In the genomic region with DNA sequence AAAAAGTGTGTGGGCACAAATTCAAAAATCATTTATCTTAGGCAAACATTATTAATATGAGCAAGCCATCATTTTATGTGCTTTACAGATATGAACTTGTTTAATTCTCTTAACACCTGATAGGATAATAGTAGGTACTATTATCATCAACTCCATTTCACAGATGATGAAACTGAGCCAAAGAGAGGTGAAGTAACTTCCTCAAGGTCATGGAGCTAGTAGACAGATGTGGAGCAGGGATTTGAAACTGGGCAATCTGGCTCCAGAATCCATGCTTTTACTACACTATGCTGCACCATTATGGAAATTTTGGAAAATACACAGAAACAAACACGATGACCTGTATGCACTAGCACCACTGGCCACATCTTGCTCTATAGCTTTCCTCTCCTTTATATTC, we compare ENCODE assay signal across 8 cellular contexts. TPM values are rescaled to one million over a fixed set of nuclear protein-coding genes. Genes with fewer than 3 reads are reported as not detected.
A peak's percentile ranks its signal among the peaks of the same experiment; 100 is the strongest.
DNase-seq lines count a peak whose midpoint lies in the region; ATAC-seq and TF ChIP-seq lines count a peak whose summit lies in the region.

No MANE protein-coding gene starts in this region.

- DNase-seq in DMS 273 (lab: John Stamatoyannopoulos, UW; ENCODE audit: unreplicated experiment) (peak; percentile 34), DMS 273 treated with DMSO at 0.1 percent for 48 hours (lab: John Stamatoyannopoulos, UW) (no peak), NCI-H69 (lab: John Stamatoyannopoulos, UW) (peak; percentile 11), esophagus squamous epithelium (lab: John Stamatoyannopoulos, UW) (no peak), stomach (no peak), occipital lobe (lab: John Stamatoyannopoulos, UW) (no peak), type B pancreatic cell (ENCODE audit: extremely low spot score, unreplicated experiment) (no peak)
- DNase-seq in stimulated activated naive CD8-positive, alpha-beta T cell treated with anti-CD3 and anti-CD28 coated beads, Interleukin-15, Interleukin-2, amounts not matched to agents 100 U/mL and 50 U/mL, for 24 hours = no peak

- 38 to 41% methylated on average over 1 of the region's 1 CpG for WGBS in esophagus squamous epithelium, 2 donors
- WGBS in stomach, 5 donors = 18 to 72% (median 32%) methylated on average over 1 of the region's 1 CpG

- ATAC-seq in stimulated activated naive CD8-positive, alpha-beta T cell treated with anti-CD3 and anti-CD28 coated beads, Interleukin-15, Interleukin-2, amounts not matched to agents 100 U/mL and 50 U/mL, for 24 hours = no peak

- intact Hi-C loops in esophagus squamous epithelium (cut with DNase I) (no loop called here), stomach (cut with DNase I; ENCODE audit: low total_unique reads) (no loop called here)

- H3K36me3 ChIP-seq in esophagus squamous epithelium (no peaks in the 10 kb centered on the region), stomach (no peaks in the 10 kb centered on the region)

- H3K27ac Mint-ChIP-seq in type B pancreatic cell = no peak overlapping the region

- H3K9me3 Mint-ChIP-seq in type B pancreatic cell = no peaks in the 10 kb centered on the region

- TF ChIP-seq EP300 in stomach (IDR thresholded peaks at IDR 0.05) = no peak

- TF ChIP-seq POLR2A in esophagus squamous epithelium (IDR thresholded peaks at IDR 0.05) = no peak
- no peak for TF ChIP-seq POLR2A in stomach (IDR thresholded peaks at IDR 0.05)

- H3K4me3 ChIP-seq in esophagus squamous epithelium (peak overlapping the region in 2 of 4 donors; percentile 70 to 76), stomach (peak overlapping the region in 2 of 4 donors; percentile 64 to 79)

- H3K9me3 ChIP-seq in esophagus squamous epithelium = no peaks in the 10 kb centered on the region
- H3K9me3 ChIP-seq in stomach = no peaks in the 10 kb centered on the region

- peak overlapping the region; percentile 71 to 87 (median 84) for H3K27ac ChIP-seq in esophagus squamous epithelium
- peak overlapping the region in 4 of 5 donors; percentile 78 to 85 (median 84) for H3K27ac ChIP-seq in stomach

- no peaks in the 10 kb centered on the region for H3K4me1 Mint-ChIP-seq in type B pancreatic cell (ENCODE audit: unreplicated experiment)

- H3K27me3 ChIP-seq in esophagus squamous epithelium (no peaks in the 10 kb centered on the region), stomach (peaks cover 0 to 7% (median 0%) of the 10 kb centered on the region in 3 donors)

- H3K27me3 Mint-ChIP-seq in type B pancreatic cell = no peaks in the 10 kb centered on the region

- peaks cover 0 to 17% (median 8%) of the 10 kb centered on the region in 3 donors for H3K4me1 ChIP-seq in esophagus squamous epithelium
- peaks cover 0 to 23% (median 14%) of the 10 kb centered on the region in 4 donors for H3K4me1 ChIP-seq in stomach

- TF ChIP-seq CTCF in esophagus squamous epithelium (IDR thresholded peaks at IDR 0.05) (no peak), stomach (IDR thresholded peaks at IDR 0.05) (no peak), type B pancreatic cell (conservative IDR thresholded peaks at IDR 0.05) (no peak)

- peaks cover 4% of the 10 kb centered on the region for H3K36me3 Mint-ChIP-seq in type B pancreatic cell

- no peak overlapping the region for H3K4me3 Mint-ChIP-seq in type B pancreatic cell

RNA-seq across cellular contexts. Expression of gene PIN4, which starts 1.0 kb away (rescaled TPM):
- 10 to 100 TPM in 2 of 4 donors, 1 to 10 TPM in 2; 4.7 to 15.1 (median 9.2) TPM for total RNA-seq in esophagus squamous epithelium
- total RNA-seq in stomach = 10 to 100 TPM in 1 of 5 donors, 1 to 10 TPM in 1, under 1 TPM in 1, not detected in 2; 0.45 to 15.4 (median 7.2) TPM
- polyA plus RNA-seq in stomach = 10 to 100 TPM; 17.4 to 37.8 (median 27.5) TPM
- total RNA-seq in occipital lobe = 13.7 TPM
- 12.3 and 17.4 TPM in 2 replicates for total RNA-seq in type B pancreatic cell (ENCODE audit: low replicate concordance)

RNA-seq across cellular contexts. Expression of gene RTL5, which starts 48.8 kb away (rescaled TPM):
- 1 to 10 TPM in 1 of 4 donors, under 1 TPM in 3; 0.08 to 3.6 (median 0.49) TPM for total RNA-seq in esophagus squamous epithelium
- total RNA-seq in stomach = 1 to 10 TPM in 3 of 5 donors, under 1 TPM in 2; 0.58 to 5.4 (median 2.9) TPM
- 1 to 10 TPM; 1.2 to 3.7 (median 2.3) TPM for polyA plus RNA-seq in stomach
- total RNA-seq in occipital lobe = 3.4 TPM
- 16.1 and 21.9 TPM in 2 replicates for total RNA-seq in type B pancreatic cell (ENCODE audit: low replicate concordance)

RNA-seq across cellular contexts. Expression of gene ERCC6L, which starts 58.3 kb away (rescaled TPM):
- total RNA-seq in esophagus squamous epithelium (1 to 10 TPM in 3 of 4 donors, under 1 TPM in 1; 0.76 to 6.4 (median 3.2) TPM), stomach (1 to 10 TPM in 3 of 5 donors, not detected in 2; 1.2 to 2.6 (median 1.7) TPM), occipital lobe (0.62 TPM), type B pancreatic cell (ENCODE audit: low replicate concordance) (2.4 and 7.8 TPM in 2 replicates)
- polyA plus RNA-seq in stomach = under 1 TPM; 0.46 to 0.88 (median 0.62) TPM

Comparison
In these comparisons a context has a peak if more than half of its experiments do, and no peak if none do; other contexts are left out.
1. DNase-seq: peak in DMS 273 (single experiment) and NCI-H69 (single experiment); none in DMS 273 treated with DMSO at 0.1 percent for 48 hours (single experiment), esophagus squamous epithelium (single experiment), stomach (single experiment), occipital lobe (single experiment), type B pancreatic cell (single experiment) and stimulated activated naive CD8-positive, alpha-beta T cell treated with anti-CD3 and anti-CD28 coated beads, Interleukin-15, Interleukin-2, amounts not matched to agents 100 U/mL and 50 U/mL, for 24 hours (single experiment).